In genomic region chr4:109166586-109166985, GRCh38 we compare ENCODE assay signal across 30 cellular contexts.
"Had no signal": no experiment of that assay in that cellular context is flagged by ENCODE, and none has a peak within 500 bp of the region (broad histone marks: within the 10 kb centered on the region; RNA-seq: fewer than 3 reads in every experiment).

No MANE protein-coding gene starts in this region.

- H3K4me3 ChIP-seq: coronary artery, dorsolateral prefrontal cortex, esophagus squamous epithelium had no signal

- H3K4me3 Mint-ChIP-seq: activated B cell treated with CpG ODN at 0.5 μM for 24 hours; activated CD8-positive, alpha-beta T cell treated with anti-CD3 and anti-CD28 coated beads for 36 hours; activated naive CD8-positive, alpha-beta T cell; activated T-cell treated with anti-CD3 and anti-CD28 coated beads, Interleukin-2, amount 50 U/mL, for 4 hours; activated T-helper 17 cell treated with anti-CD3 and anti-CD28 coated beads, Interleukin-2, amount 50 U/mL, for 72 hours; central memory CD8-positive, alpha-beta T cell; dendritic cell treated with granulocyte-macrophage colony-stimulating factor and Interleukin-4, amounts not matched to agents 40 ng/mL and 50 ng/mL, for 4 days; effector memory CD8-positive, alpha-beta T cell; T-helper 17 cell; T-helper 2 cell treated with Interferon-gamma antibody and Interleukin-4, amounts not matched to agents 5 μg/mL and 100 μg/mL, for 36 hours had no signal

- H3K9me3 ChIP-seq: esophagus squamous epithelium had no signal

- H3K4me1 Mint-ChIP-seq: activated B cell treated with CpG ODN at 0.5 μM for 24 hours; activated T-helper 17 cell treated with anti-CD3 and anti-CD28 coated beads, Interleukin-2, amount 50 U/mL, for 72 hours; central memory CD8-positive, alpha-beta T cell; T-helper 17 cell had no signal

- H3K4me1 ChIP-seq: esophagus squamous epithelium had no signal

- DNase-seq: activated B cell treated with CpG ODN at 0.5 μM for 24 hours; activated CD4-positive, alpha-beta T cell treated with anti-CD3 and anti-CD28 coated beads for 48 hours; activated CD4-positive, alpha-beta T cell treated with anti-CD3 and anti-CD28 coated beads, Interleukin-2, amount 50 U/mL, for 1 hour; activated CD4-positive, alpha-beta T cell treated with anti-CD3 and anti-CD28 coated beads, Interleukin-2, amount 50 U/mL, for 48 hours; activated CD8-positive, alpha-beta memory T cell treated with anti-CD3 and anti-CD28 coated beads for 24 hours; activated CD8-positive, alpha-beta T cell treated with anti-CD3 and anti-CD28 coated beads for 36 hours; activated effector memory CD4-positive, alpha-beta T cell treated with Interleukin-2 at 50 U/mL for 16 hours; activated gamma-delta T cell treated with Interleukin-2 at 50 U/mL for 16 hours; activated naive CD4-positive, alpha-beta T cell treated with anti-CD3 and anti-CD28 coated beads, Interleukin-2, amount 50 U/mL, for 16 hours; activated naive CD4-positive, alpha-beta T cell treated with Interleukin-2 at 50 U/mL for 16 hours; activated T-cell treated with anti-CD3 and anti-CD28 coated beads, Interleukin-2, amount 50 U/mL, for 4 hours; amniotic stem cell; anterior cingulate cortex; brain microvascular endothelial cell; dorsolateral prefrontal cortex; effector memory CD8-positive, alpha-beta T cell; esophagus squamous epithelium; head of caudate nucleus; T-helper 1 cell; T-helper 17 cell; T1000; WERI-Rb-1 had no signal

- H3K36me3 Mint-ChIP-seq: activated naive CD8-positive, alpha-beta T cell had no signal

- H3K27me3 ChIP-seq: brain microvascular endothelial cell, dorsolateral prefrontal cortex, esophagus squamous epithelium had no signal

- H3K9me3 Mint-ChIP-seq: activated B cell treated with CpG ODN at 0.5 μM for 24 hours; activated CD8-positive, alpha-beta T cell treated with anti-CD3 and anti-CD28 coated beads for 36 hours; activated T-cell treated with anti-CD3 and anti-CD28 coated beads, Interleukin-2, amount 50 U/mL, for 4 hours; activated T-helper 17 cell treated with anti-CD3 and anti-CD28 coated beads, Interleukin-2, amount 50 U/mL, for 72 hours; central memory CD8-positive, alpha-beta T cell; dendritic cell treated with granulocyte-macrophage colony-stimulating factor and Interleukin-4, amounts not matched to agents 40 ng/mL and 50 ng/mL, for 4 days; effector memory CD8-positive, alpha-beta T cell; T-helper 2 cell treated with Interferon-gamma antibody and Interleukin-4, amounts not matched to agents 5 μg/mL and 100 μg/mL, for 36 hours had no signal

- H3K27me3 Mint-ChIP-seq: activated B cell treated with CpG ODN at 0.5 μM for 24 hours; dendritic cell treated with granulocyte-macrophage colony-stimulating factor and Interleukin-4, amounts not matched to agents 40 ng/mL and 50 ng/mL, for 4 days had no signal

- H3K27ac Mint-ChIP-seq: activated B cell treated with CpG ODN at 0.5 μM for 24 hours; activated CD8-positive, alpha-beta T cell treated with anti-CD3 and anti-CD28 coated beads for 36 hours; activated naive CD8-positive, alpha-beta T cell; activated T-helper 17 cell treated with anti-CD3 and anti-CD28 coated beads, Interleukin-2, amount 50 U/mL, for 72 hours; dendritic cell treated with granulocyte-macrophage colony-stimulating factor and Interleukin-4, amounts not matched to agents 40 ng/mL and 50 ng/mL, for 4 days; effector memory CD8-positive, alpha-beta T cell; T-helper 17 cell; T-helper 2 cell treated with Interferon-gamma antibody and Interleukin-4, amounts not matched to agents 5 μg/mL and 100 μg/mL, for 36 hours had no signal

- H3K27ac ChIP-seq: brain microvascular endothelial cell, coronary artery, dorsolateral prefrontal cortex, epithelial cell of prostate, esophagus squamous epithelium, WERI-Rb-1 had no signal

- ATAC-seq: activated CD4-positive, CD25-positive, alpha-beta regulatory T cell treated with anti-CD3 and anti-CD28 coated beads, Interleukin-2, amount 50 U/mL, for 24 hours; activated CD8-positive, alpha-beta T cell treated with anti-CD3 and anti-CD28 coated beads for 36 hours; activated T-cell treated with anti-CD3 and anti-CD28 coated beads, Interleukin-2, amount 50 U/mL, for 4 hours; activated T-helper 17 cell treated with anti-CD3 and anti-CD28 coated beads, Interleukin-2, amount 50 U/mL, for 72 hours; effector memory CD8-positive, alpha-beta T cell; T-helper 17 cell had no signal

- H3K36me3 ChIP-seq: brain microvascular endothelial cell, esophagus squamous epithelium, WERI-Rb-1 had no signal
